7 cellular contexts compared by ENCODE assay signal in the genomic region with DNA sequence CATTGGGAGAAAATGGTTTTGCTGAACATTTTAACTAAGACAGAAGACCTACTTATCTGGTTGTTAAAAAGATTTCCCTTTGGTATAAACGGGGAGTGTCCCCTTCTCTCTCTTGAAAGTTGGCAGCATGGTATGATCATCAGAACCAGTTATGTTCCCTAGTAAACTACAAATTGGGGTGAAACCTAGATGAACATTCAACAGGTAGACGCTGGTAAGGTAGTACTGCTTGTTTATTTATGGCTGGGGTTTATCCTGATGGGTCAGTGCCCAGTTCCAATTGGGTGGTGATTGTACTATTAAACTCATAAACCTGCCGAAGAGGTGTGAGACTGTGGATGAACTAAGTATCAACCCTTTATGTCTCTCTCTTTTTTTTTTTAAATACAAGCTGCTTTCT.
"Had no signal": no experiment of that assay in that cellular context is flagged by ENCODE, and none has a peak within 500 bp of the region (broad histone marks: within the 10 kb centered on the region; RNA-seq: fewer than 3 reads in every experiment).

No MANE protein-coding gene starts in this region.

- ATAC-seq: K562 had no signal

- H3K4me3 ChIP-seq: K562 had no signal

- DNase-seq: IMR-90, KBM-7, KG1 had no signal

- H3K4me2 ChIP-seq: KMS-11 had no signal

- FAIRE-seq: HTR-8/SVneo, K562 had no signal

- H3K27ac ChIP-seq: HL-60, KMS-11 had no signal

- H3K9ac ChIP-seq: KMS-11 had no signal
